Comparison of ENCODE assay signal across 10 cellular contexts in genomic region chr6:129280719-129281118, GRCh38.
DNase-seq lines count a peak whose midpoint lies in the region; ATAC-seq and TF ChIP-seq lines count a peak whose summit lies in the region.
"Had no signal": no experiment of that assay in that cellular context is flagged by ENCODE, and none has a peak within 500 bp of the region (broad histone marks: within the 10 kb centered on the region; RNA-seq: fewer than 3 reads in every experiment).

No MANE protein-coding gene starts in this region.

- DNase-seq in NCI-H1105 (lab: John Stamatoyannopoulos, UW) = peak; percentile 89
- DNase-seq in NCI-H1105 treated with DMSO at 0.1 percent for 48 hours (lab: John Stamatoyannopoulos, UW) = no peak
- peak; percentile 4 for DNase-seq in activated CD8-positive, alpha-beta memory T cell treated with anti-CD3 and anti-CD28 coated beads, Interleukin-2, amount 50 U/mL, for 24 hours (ENCODE audit: extremely low read depth)
- peak in 1 of 3 donors; percentile 36 for DNase-seq in right cardiac atrium
- peak; percentile 2 for DNase-seq in stimulated activated CD8-positive, alpha-beta memory T cell treated with anti-CD3 and anti-CD28 coated beads, Interleukin-4, amount 100 ng/mL, for 24 hours (ENCODE audit: low read depth)
- no peak for DNase-seq in epidermal melanocyte (ENCODE audit: insufficient read length, low spot score)
- DNase-seq in lower lobe of right lung = no peak
- no peak for DNase-seq in brain microvascular endothelial cell
- DNase-seq: 8988T, NCI-H2171 treated with DMSO at 0.1 percent for 48 hours had no signal

- intact Hi-C loops in right cardiac atrium (cut with DNase I) = no loop called here
- intact Hi-C loops in lower lobe of right lung (cut with DNase I) = no loop called here

- H3K27me3 ChIP-seq in right cardiac atrium (ENCODE audit: control insufficient read depth, insufficient read depth) (no peaks in the 10 kb centered on the region), lower lobe of right lung (ENCODE audit: low read depth) (no peaks in the 10 kb centered on the region), brain microvascular endothelial cell (replicated peaks) (no peaks in the 10 kb centered on the region)

- H3K4me3 ChIP-seq in right cardiac atrium (ENCODE audit: low read length) = no peak overlapping the region
- no peak overlapping the region for H3K4me3 ChIP-seq in lower lobe of right lung
- no peak overlapping the region for H3K4me3 ChIP-seq in brain microvascular endothelial cell (ENCODE audit: low read depth, low read length)

- H3K36me3 ChIP-seq in lower lobe of right lung (no peaks in the 10 kb centered on the region), brain microvascular endothelial cell (replicated peaks) (no peaks in the 10 kb centered on the region)

- H3K27ac ChIP-seq in right cardiac atrium (ENCODE audit: low read length) (peak overlapping the region; percentile 1), lower lobe of right lung (no peak overlapping the region), brain microvascular endothelial cell (no peak overlapping the region)

- peak; percentile 67 to 74 for ATAC-seq in right cardiac atrium
- no peak for ATAC-seq in lower lobe of right lung

- TF ChIP-seq CTCF in lower lobe of right lung (IDR thresholded peaks at IDR 0.05) = no peak
- no peak for TF ChIP-seq CTCF in brain microvascular endothelial cell (IDR thresholded peaks at IDR 0.05; ENCODE audit: low read depth, low read length, missing control alignments)

- in situ Hi-C loops in brain microvascular endothelial cell (cut with HindIII; ENCODE audit: low pct_ligation_motif_present, low sequenced_read_pairs) = no loop called here

- 7% methylated on average over 1 of the region's 1 CpG for WGBS in right cardiac atrium

- H3K4me1 ChIP-seq in right cardiac atrium (ENCODE audit: control insufficient read depth, insufficient read depth, low read length) (peaks cover 9% of the 10 kb centered on the region), lower lobe of right lung (no peaks in the 10 kb centered on the region)

- H3K9me3 ChIP-seq in right cardiac atrium (ENCODE audit: control insufficient read depth, low read length) = no peaks in the 10 kb centered on the region
- no peaks in the 10 kb centered on the region for H3K9me3 ChIP-seq in lower lobe of right lung

Comparison
In these comparisons a context has a peak if more than half of its experiments do, and no peak if none do; other contexts are left out.
1. DNase-seq: peak in NCI-H1105 (single experiment), activated CD8-positive, alpha-beta memory T cell treated with anti-CD3 and anti-CD28 coated beads, Interleukin-2, amount 50 U/mL, for 24 hours (single experiment) and stimulated activated CD8-positive, alpha-beta memory T cell treated with anti-CD3 and anti-CD28 coated beads, Interleukin-4, amount 100 ng/mL, for 24 hours (single experiment); none in NCI-H1105 treated with DMSO at 0.1 percent for 48 hours (single experiment), epidermal melanocyte (single experiment), lower lobe of right lung (single experiment) and brain microvascular endothelial cell (single experiment).
2. ATAC-seq: peak in right cardiac atrium (2 of 2); none in lower lobe of right lung (0 of 2).